ENCODE assay signal across 23 cellular contexts in the genomic region with DNA sequence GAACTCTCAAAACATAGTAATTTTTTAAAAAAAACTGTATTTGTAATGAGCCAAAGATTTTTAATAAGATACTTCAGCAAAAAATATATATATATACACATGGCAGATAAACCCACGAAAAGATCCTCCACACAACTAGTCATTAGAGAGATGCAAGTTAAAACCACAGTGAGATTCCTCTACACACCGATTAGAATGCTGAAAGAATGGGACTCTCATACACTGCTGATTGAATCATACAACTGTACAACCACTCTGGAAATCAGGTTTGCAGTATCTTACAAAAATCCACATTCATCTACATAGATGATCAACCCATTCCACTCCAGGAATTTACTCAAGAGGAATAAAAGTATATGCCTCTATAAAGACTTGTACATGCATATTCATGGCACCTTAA. TPM values are rescaled to one million over a fixed set of nuclear protein-coding genes. Genes with fewer than 3 reads are reported as not detected.
DNase-seq lines count a peak whose midpoint lies in the region; ATAC-seq, FAIRE-seq and TF ChIP-seq lines count a peak whose summit lies in the region.
"Had no signal": no experiment of that assay in that cellular context is flagged by ENCODE, and none has a peak within 500 bp of the region (broad histone marks: within the 10 kb centered on the region; RNA-seq: fewer than 3 reads in every experiment).

No MANE protein-coding gene starts in this region.

- no peaks in the 10 kb centered on the region for H3K79me2 ChIP-seq in astrocyte (ENCODE audit: insufficient read depth, low read length)

- no peak overlapping the region for H3K4me2 ChIP-seq in astrocyte (ENCODE audit: low read length)
- H3K4me2 ChIP-seq: BLaER1 treated with 17β-estradiol and CSF1 and Interleukin-3, amounts not matched to agents 10 nM and 100 nM had no signal

- H3K27ac Mint-ChIP-seq in astrocyte (ENCODE audit: unreplicated experiment): no peak overlapping the region
- H3K27ac Mint-ChIP-seq: B cell; CD4-positive, alpha-beta T cell; CD8-positive, alpha-beta T cell had no signal

- TF ChIP-seq CTCF in astrocyte (IDR thresholded peaks at IDR 0.05; ENCODE audit: insufficient read depth, low read depth, low read length): no peak
- TF ChIP-seq CTCF in mucosa of descending colon (IDR thresholded peaks at IDR 0.05): no peak

- intact Hi-C loops in mucosa of descending colon (cut with DNase I, micrococcal nuclease): no loop called here

- H3K27me3 ChIP-seq in astrocyte (ENCODE audit: insufficient read depth, low read length): no peaks in the 10 kb centered on the region
- H3K27me3 ChIP-seq: BLaER1 treated with 17β-estradiol and CSF1 and Interleukin-3, amounts not matched to agents 10 nM and 100 nM had no signal

- no peaks in the 10 kb centered on the region for H3K27me3 Mint-ChIP-seq in astrocyte (ENCODE audit: low read depth, unreplicated experiment)
- H3K27me3 Mint-ChIP-seq: B cell; CD4-positive, alpha-beta T cell had no signal

- peaks cover 12% of the 10 kb centered on the region for H3K4me1 Mint-ChIP-seq in astrocyte (ENCODE audit: low read depth, unreplicated experiment)
- H3K4me1 Mint-ChIP-seq: B cell had no signal

- H3K4me1 ChIP-seq in astrocyte (ENCODE audit: insufficient read depth, low read length): peaks cover 9% of the 10 kb centered on the region
- H3K4me1 ChIP-seq in mucosa of descending colon (ENCODE audit: low read depth): no peaks in the 10 kb centered on the region
- H3K4me1 ChIP-seq: BLaER1 treated with 17β-estradiol and CSF1 and Interleukin-3, amounts not matched to agents 10 nM and 100 nM; Caco-2 had no signal

- H4K20me1 ChIP-seq in astrocyte (ENCODE audit: insufficient read depth, low read length): no peaks in the 10 kb centered on the region
- H4K20me1 ChIP-seq: BLaER1 treated with 17β-estradiol and CSF1 and Interleukin-3, amounts not matched to agents 10 nM and 100 nM had no signal

- ATAC-seq in mucosa of descending colon: no peak
- ATAC-seq: CD8-positive, alpha-beta T cell; GM12878 had no signal

- no peaks in the 10 kb centered on the region for H3K9me3 Mint-ChIP-seq in astrocyte (ENCODE audit: unreplicated experiment)
- H3K9me3 Mint-ChIP-seq: CD8-positive, alpha-beta T cell had no signal

- no peak overlapping the region for H3K4me3 ChIP-seq in astrocyte (ENCODE audit: insufficient read depth, low read depth, low read length)
- no peak overlapping the region for H3K4me3 ChIP-seq in mucosa of descending colon
- H3K4me3 ChIP-seq: BLaER1 treated with 17β-estradiol and CSF1 and Interleukin-3, amounts not matched to agents 10 nM and 100 nM; GM12878 had no signal

- H3K4me3 Mint-ChIP-seq in astrocyte (ENCODE audit: unreplicated experiment): no peak overlapping the region
- H3K4me3 Mint-ChIP-seq: B cell; CD4-positive, alpha-beta T cell; CD8-positive, alpha-beta T cell had no signal

- peak; percentile 11 for DNase-seq in EH (ENCODE audit: low read depth)
- peak; percentile 69 for DNase-seq in astrocyte (ENCODE audit: low read depth)
- no peak for DNase-seq in mucosa of gallbladder (ENCODE audit: low spot score)
- no peak for DNase-seq in NCI-H69 (lab: John Stamatoyannopoulos, UW)
- DNase-seq in mucosa of descending colon: no peak
- DNase-seq: 8988T; AML-193; Caco-2; Calu3; CD4-positive, alpha-beta T cell; CD8-positive, alpha-beta T cell; DMS79 treated with DMSO at 0.1 percent for 48 hours; EL; GDM1 had no signal

- no peak overlapping the region for H3K27ac ChIP-seq in astrocyte (ENCODE audit: low read depth, low read length)
- H3K27ac ChIP-seq: BLaER1 treated with 17β-estradiol and CSF1 and Interleukin-3, amounts not matched to agents 10 nM and 100 nM; C4-2B had no signal

- H3K36me3 ChIP-seq in astrocyte (ENCODE audit: insufficient read depth, low read length): no peaks in the 10 kb centered on the region
- no peaks in the 10 kb centered on the region for H3K36me3 ChIP-seq in mucosa of descending colon (ENCODE audit: low read depth)
- H3K36me3 ChIP-seq: BLaER1 treated with 17β-estradiol and CSF1 and Interleukin-3, amounts not matched to agents 10 nM and 100 nM had no signal

- no peaks in the 10 kb centered on the region for H3K9me3 ChIP-seq in astrocyte (ENCODE audit: insufficient read depth, low read depth, low read length)
- H3K9me3 ChIP-seq in mucosa of descending colon: no peaks in the 10 kb centered on the region
- H3K9me3 ChIP-seq: Caco-2 had no signal

- peak; percentile 23 for FAIRE-seq in astrocyte (lab: Jason Lieb, UNC)
- FAIRE-seq: A204.1, D721Med, GM12878, GM12892, GM19239 had no signal

- H2AFZ ChIP-seq in astrocyte (ENCODE audit: low read depth, low read length): no peak overlapping the region

- no peak overlapping the region for H3K9ac ChIP-seq in astrocyte (ENCODE audit: low read length)
- H3K9ac ChIP-seq: BLaER1 treated with 17β-estradiol and CSF1 and Interleukin-3, amounts not matched to agents 10 nM and 100 nM had no signal

- H3K36me3 Mint-ChIP-seq in astrocyte (ENCODE audit: low read depth, unreplicated experiment): peaks cover 2% of the 10 kb centered on the region
- H3K36me3 Mint-ChIP-seq: CD8-positive, alpha-beta T cell had no signal

RNA-seq across cellular contexts. Expression of a gene that starts 43.7 kb away (rescaled TPM):
- total RNA-seq in astrocyte (0.72 and 0.91 TPM in 2 replicates), mucosa of gallbladder (30.3 TPM), mucosa of descending colon (10 to 100 TPM; 17.2 to 40.7 (median 37.6) TPM)
- total RNA-seq: B cell; CD4-positive, alpha-beta T cell; CD8-positive, alpha-beta T cell; G401 had no signal

Comparison
In these comparisons a context has a peak if more than half of its experiments do, and no peak if none do; other contexts are left out.
1. DNase-seq: peak in EH (single experiment) and astrocyte (single experiment); none in mucosa of gallbladder (single experiment), NCI-H69 (single experiment) and mucosa of descending colon (0 of 3).